In genomic region chr2:112004246-112004645, GRCh38 we compare ENCODE assay signal across 1 cellular context.
TF ChIP-seq lines count a peak whose summit lies in the region.

No MANE protein-coding gene starts in this region.

TF ChIP-seq in GM12878, 131 proteins besides CTCF, POLR2A, EP300 and RAD21 (continued from another document):
- TF ChIP-seq ATF3 (IDR thresholded peaks at IDR 0.05; ENCODE audit: borderline replicate concordance, extremely low read depth, low read depth, low read length) = no peak
- TF ChIP-seq ZNF217 (IDR thresholded peaks at IDR 0.05) = no peak
- no peak for TF ChIP-seq TBL1XR1 (IDR thresholded peaks at IDR 0.05; ENCODE audit: low read depth, low read length)
- TF ChIP-seq PML (IDR thresholded peaks at IDR 0.05; ENCODE audit: low read length) = no peak
- TF ChIP-seq CHD2 (IDR thresholded peaks at IDR 0.05; ENCODE audit: borderline replicate concordance, low read depth, low read length) = no peak
- TF ChIP-seq ETV6 (conservative IDR thresholded peaks at IDR 0.05 in 1 of 2, IDR thresholded peaks at IDR 0.05 in 1 of 2; ENCODE audit: borderline replicate concordance in 1 of 2, low read depth in 1 of 2) = 0 out of 4 replicates have a peak, but pooled peaks of 1 of the 2 experiments have one; percentile 24
- peak; percentile 99 for TF ChIP-seq SPI1 (IDR thresholded peaks at IDR 0.05; ENCODE audit: borderline replicate concordance, insufficient read depth, low read depth, low read length)
- 0 out of 2 replicates have a peak, but pooled peaks have one; percentile 32 for TF ChIP-seq IKZF1 (conservative IDR thresholded peaks at IDR 0.05)
- TF ChIP-seq BCL11A (IDR thresholded peaks at IDR 0.05; ENCODE audit: low read depth, low read length) = peak; percentile 35; the same call in 1 of the 2 replicates
- no peak for TF ChIP-seq TCF12 (IDR thresholded peaks at IDR 0.05; ENCODE audit: low read depth, low read length)
- no peak for TF ChIP-seq E4F1 (IDR thresholded peaks at IDR 0.05; ENCODE audit: borderline replicate concordance, partially characterized antibody)
- peak; percentile 60; the same call in 1 of the 2 replicates for TF ChIP-seq NR2F1 (conservative IDR thresholded peaks at IDR 0.05)
- peak; percentile 23; the same call in 1 of the 2 replicates for TF ChIP-seq MTA2 (IDR thresholded peaks at IDR 0.05; ENCODE audit: low read depth)
- TF ChIP-seq EED (IDR thresholded peaks at IDR 0.05; ENCODE audit: low read depth) = peak; percentile 44; the same call in 1 of the 2 replicates
- TF ChIP-seq MYC (IDR thresholded peaks at IDR 0.05; ENCODE audit: insufficient read depth, insufficient read length, insufficient replicate concordance, low read length, severe bottlenecking) = no peak
- TF ChIP-seq BCLAF1 (IDR thresholded peaks at IDR 0.05) = no peak
- no peak for TF ChIP-seq STAT1 (conservative IDR thresholded peaks at IDR 0.05)
